In the genomic region with DNA sequence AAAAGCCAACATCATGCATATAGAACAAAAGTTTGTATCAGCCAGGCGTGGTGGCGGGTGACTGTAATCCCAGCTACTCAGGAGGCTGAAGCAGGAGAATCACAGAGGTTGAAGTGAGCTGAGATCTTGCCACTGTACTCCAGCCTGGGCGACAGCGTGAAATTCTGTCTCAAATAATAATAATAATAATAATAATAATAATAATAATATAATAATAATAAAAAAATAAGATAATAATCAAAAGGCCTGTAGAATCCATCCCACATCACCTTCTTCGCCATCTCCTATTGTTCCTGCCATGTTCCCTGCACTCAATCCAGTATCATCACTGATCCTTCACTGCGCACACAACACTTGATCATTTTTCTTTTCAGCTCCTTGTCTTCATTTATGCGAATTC, we compare ENCODE assay signal across 9 cellular contexts.
"Had no signal": no experiment of that assay in that cellular context is flagged by ENCODE, and none has a peak within 500 bp of the region (broad histone marks: within the 10 kb centered on the region; RNA-seq: fewer than 3 reads in every experiment).

No MANE protein-coding gene starts in this region.

- H3K36me3 ChIP-seq: HAP-1 had no signal

- H3K27ac Mint-ChIP-seq: GM23338, H9, HFFc6 had no signal

- H3K4me1 Mint-ChIP-seq: GM23338, H9 had no signal

- H3K9me3 Mint-ChIP-seq: GM23338, H9 had no signal

- DNase-seq: GM23248, GOT3, H7, H9, HCEC 1CT, HFFc6 had no signal

- H3K9ac ChIP-seq: GM23248 had no signal

- H2AFZ ChIP-seq: GM23248, GM23338 had no signal

- H3K4me3 Mint-ChIP-seq: GM23338, H9, HFFc6 had no signal

- ATAC-seq: GM23338, HCT116 had no signal

- H3K9me3 ChIP-seq: HAP-1 had no signal

- H3K4me3 ChIP-seq: GM23248, GM23338, HAP-1 had no signal

- H3K4me1 ChIP-seq: HAP-1 had no signal

- H3K27ac ChIP-seq: GM23248 had no signal

- H3K4me2 ChIP-seq: GM23338 had no signal
